In genomic region chr3:107989651-107990050, GRCh38 we compare ENCODE assay signal across 17 cellular contexts.
"Had no signal": no experiment of that assay in that cellular context is flagged by ENCODE, and none has a peak within 500 bp of the region (broad histone marks: within the 10 kb centered on the region; RNA-seq: fewer than 3 reads in every experiment).

No MANE protein-coding gene starts in this region.

- H3K4me2 ChIP-seq: hepatocyte had no signal

- H3K27me3 ChIP-seq: cardiac muscle cell, hepatocyte had no signal

- H3K36me3 Mint-ChIP-seq: activated naive CD4-positive, alpha-beta T cell treated with anti-CD3 and anti-CD28 coated beads, Interleukin-2, amount 50 U/mL, for 72 hours; memory B cell had no signal

- H3K27ac Mint-ChIP-seq: activated B cell treated with CpG ODN at 0.5 μM for 24 hours; activated CD8-positive, alpha-beta T cell treated with anti-CD3 and anti-CD28 coated beads, Interleukin-2, amount 10 ng/mL, durations not matched to agents 7 days and 5 days; activated naive CD4-positive, alpha-beta T cell treated with anti-CD3 and anti-CD28 coated beads, Interleukin-2, amount 50 U/mL, for 72 hours; progenitor cell of endocrine pancreas; stimulated activated naive CD8-positive, alpha-beta T cell treated with anti-CD3 and anti-CD28 coated beads, Interleukin-15, Interleukin-2, amounts not matched to agents 100 ng/mL and 50 ng/mL, for 24 hours had no signal

- H3K4me3 ChIP-seq: cardiac muscle cell, hepatocyte had no signal

- H3K36me3 ChIP-seq: cardiac muscle cell had no signal

- H3K79me2 ChIP-seq: hepatocyte had no signal

- H3K27me3 Mint-ChIP-seq: activated B cell treated with CpG ODN at 0.5 μM for 24 hours; memory B cell; progenitor cell of endocrine pancreas; stimulated activated naive CD8-positive, alpha-beta T cell treated with anti-CD3 and anti-CD28 coated beads, Interleukin-15, Interleukin-2, amounts not matched to agents 100 ng/mL and 50 ng/mL, for 24 hours had no signal

- H3K9me3 Mint-ChIP-seq: activated B cell treated with CpG ODN at 0.5 μM for 24 hours; activated naive CD4-positive, alpha-beta T cell treated with anti-CD3 and anti-CD28 coated beads, Interleukin-2, amount 50 U/mL, for 72 hours; memory B cell; nephron; stimulated activated naive CD8-positive, alpha-beta T cell treated with anti-CD3 and anti-CD28 coated beads, Interleukin-15, Interleukin-2, amounts not matched to agents 100 ng/mL and 50 ng/mL, for 24 hours had no signal

- ATAC-seq: activated CD8-positive, alpha-beta T cell treated with anti-CD3 and anti-CD28 coated beads, Interleukin-2, amount 10 ng/mL, durations not matched to agents 7 days and 5 days; activated naive CD4-positive, alpha-beta T cell treated with anti-CD3 and anti-CD28 coated beads, Interleukin-2, amount 50 U/mL, for 72 hours; left lobe of liver; right cardiac atrium had no signal

- DNase-seq: activated B cell treated with CpG ODN at 0.5 μM for 24 hours; activated CD4-positive, alpha-beta T cell treated with anti-CD3 and anti-CD28 coated beads for 48 hours; activated CD8-positive, alpha-beta memory T cell treated with anti-CD3 and anti-CD28 coated beads, Interleukin-2, amount 50 U/mL, for 4 hours; activated CD8-positive, alpha-beta T cell treated with anti-CD3 and anti-CD28 coated beads, Interleukin-2, amount 10 ng/mL, durations not matched to agents 7 days and 5 days; activated gamma-delta T cell; activated T-cell treated with anti-CD3 and anti-CD28 coated beads, Interleukin-2, amount 50 U/mL, for 48 hours; occipital lobe; right cardiac atrium; small intestine had no signal

- H2AFZ ChIP-seq: hepatocyte had no signal

- H3K27ac ChIP-seq: cardiac muscle cell had no signal

- H3K4me3 Mint-ChIP-seq: activated B cell treated with CpG ODN at 0.5 μM for 24 hours; activated CD8-positive, alpha-beta T cell treated with anti-CD3 and anti-CD28 coated beads, Interleukin-2, amount 10 ng/mL, durations not matched to agents 7 days and 5 days; memory B cell; nephron; stimulated activated naive CD8-positive, alpha-beta T cell treated with anti-CD3 and anti-CD28 coated beads, Interleukin-15, Interleukin-2, amounts not matched to agents 100 ng/mL and 50 ng/mL, for 24 hours had no signal
